1 cellular context compared by ENCODE assay signal in genomic region chr3:156675744-156676466, GRCh38.
A peak's percentile ranks its signal among the peaks of the same experiment; 100 is the strongest.
TF ChIP-seq lines count a peak whose summit lies in the region.

No MANE protein-coding gene starts in this region.

TF ChIP-seq in K562, 482 proteins besides CTCF, POLR2A, EP300 and RAD21 (continued from another document):
- 0 out of 2 replicates have a peak, but pooled peaks have one; percentile 3 for TF ChIP-seq NKRF (IDR thresholded peaks at IDR 0.05; ENCODE audit: borderline replicate concordance)
- peak; percentile 74 to 76 for TF ChIP-seq NRF1 (conservative IDR thresholded peaks at IDR 0.05 in 1 of 2, IDR thresholded peaks at IDR 0.05 in 1 of 2)
- TF ChIP-seq FOXJ2 (tag; IDR thresholded peaks at IDR 0.05) = 0 out of 2 replicates have a peak, but pooled peaks have one; percentile 2
- TF ChIP-seq SMARCA4 (IDR thresholded peaks at IDR 0.05) = 0 out of 2 replicates have a peak, but pooled peaks have one; percentile 16
- TF ChIP-seq ZBTB40 (IDR thresholded peaks at IDR 0.05) = 0 out of 2 replicates have a peak, but pooled peaks have one; percentile 11
- TF ChIP-seq ZBTB40 (CRISPR knock-in tag; IDR thresholded peaks at IDR 0.05) = no peak
- peak; percentile 49; the same call in 1 of the 2 replicates for TF ChIP-seq FOSL1 (tag; conservative IDR thresholded peaks at IDR 0.05)
- 0 out of 2 replicates have a peak, but pooled peaks have one; percentile 10 for TF ChIP-seq ELF2 (CRISPR knock-in tag; IDR thresholded peaks at IDR 0.05)
- peak in 1 of 2 experiments; percentile 13; a peak in 1 of 4 replicates for TF ChIP-seq MNT (conservative IDR thresholded peaks at IDR 0.05)
- no peak for TF ChIP-seq ATF1 (CRISPR knock-in tag; IDR thresholded peaks at IDR 0.05)
- TF ChIP-seq ATF1 (tag; IDR thresholded peaks at IDR 0.05) = peak; percentile 10; the same call in 1 of the 2 replicates
- TF ChIP-seq MLLT1 (IDR thresholded peaks at IDR 0.05) = 0 out of 4 replicates have a peak, but pooled peaks of 1 of the 2 experiments have one; percentile 22
- no peak for TF ChIP-seq RREB1 (CRISPR knock-in tag; IDR thresholded peaks at IDR 0.05)
- TF ChIP-seq NUFIP1 (IDR thresholded peaks at IDR 0.05; ENCODE audit: partially characterized antibody) = no peak
- no peak for TF ChIP-seq ZFPM2 (CRISPR knock-in tag; IDR thresholded peaks at IDR 0.05)
- peak; percentile 61 for TF ChIP-seq CHD1 (IDR thresholded peaks at IDR 0.05; ENCODE audit: low read length)
- no peak for TF ChIP-seq HCFC1 (IDR thresholded peaks at IDR 0.05; ENCODE audit: low read depth, low read length)
- no peak for TF ChIP-seq RBM17 (IDR thresholded peaks at IDR 0.05; ENCODE audit: borderline replicate concordance, low read depth, low read length)
- peak; percentile 53; the same call in 1 of the 2 replicates for TF ChIP-seq PHF21A (IDR thresholded peaks at IDR 0.05; ENCODE audit: borderline replicate concordance, low read depth)
- no peak for TF ChIP-seq CHAMP1 (IDR thresholded peaks at IDR 0.05)
- TF ChIP-seq MYC (IDR thresholded peaks at IDR 0.05; ENCODE audit: low read depth, low read length) = 0 out of 2 replicates have a peak, but pooled peaks have one; percentile 16
- no peak for TF ChIP-seq MYC (CRISPR knock-in tag; IDR thresholded peaks at IDR 0.05; ENCODE audit: borderline replicate concordance, low read depth)
- TF ChIP-seq ADNP (tag; IDR thresholded peaks at IDR 0.05) = peak; percentile 86; the same call in 1 of the 2 replicates
- no peak for TF ChIP-seq RBM34 (IDR thresholded peaks at IDR 0.05; ENCODE audit: borderline replicate concordance, insufficient read depth, low read length)
- TF ChIP-seq MBD1 (CRISPR knock-in tag; IDR thresholded peaks at IDR 0.05) = no peak
